ENCODE assay signal across 15 cellular contexts in the genomic region with DNA sequence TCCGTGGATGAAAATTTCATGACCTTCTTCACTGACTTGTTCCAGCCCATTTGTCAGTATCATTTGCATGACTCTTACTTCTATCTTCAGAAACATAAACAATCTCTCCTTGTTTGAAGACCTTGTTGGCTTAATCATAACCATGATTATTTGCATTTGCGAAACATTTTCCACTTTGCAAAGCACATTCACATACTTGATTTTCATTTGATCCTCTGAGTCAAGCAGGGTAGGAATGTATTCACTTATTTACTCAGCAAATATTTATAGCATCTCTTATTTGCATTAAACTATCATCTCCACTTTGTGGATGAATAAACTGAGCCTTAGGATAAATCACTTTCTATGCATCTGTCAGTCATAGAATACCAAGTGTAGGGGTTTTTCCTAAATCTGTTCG.
"Had no signal": no experiment of that assay in that cellular context is flagged by ENCODE, and none has a peak within 500 bp of the region (broad histone marks: within the 10 kb centered on the region; RNA-seq: fewer than 3 reads in every experiment).

No MANE protein-coding gene starts in this region.

- H3K27ac ChIP-seq: body of pancreas, epithelial cell of prostate, neutrophil, skin epidermis, stomach had no signal

- H3K4me1 ChIP-seq: body of pancreas, stomach had no signal

- H3K36me3 ChIP-seq: neutrophil, stomach had no signal

- H3K9me3 ChIP-seq: body of pancreas, neutrophil, stomach had no signal

- DNase-seq: activated CD4-positive, alpha-beta T cell treated with anti-CD3 and anti-CD28 coated beads, Interleukin-2, amount 10 ng/mL, durations not matched to agents 24 days and 14 days; activated CD8-positive, alpha-beta memory T cell treated with anti-CD3 and anti-CD28 coated beads for 24 hours; activated naive CD4-positive, alpha-beta T cell treated with anti-CD3 and anti-CD28 coated beads for 36 hours; body of pancreas; effector memory CD8-positive, alpha-beta T cell; glutamatergic neuron; immature natural killer cell; left colon; naive thymus-derived CD8-positive, alpha-beta T cell; retina; stomach had no signal

- H3K4me3 Mint-ChIP-seq: activated CD4-positive, alpha-beta T cell treated with anti-CD3 and anti-CD28 coated beads, Interleukin-2, amount 10 ng/mL, durations not matched to agents 24 days and 14 days; activated naive CD4-positive, alpha-beta T cell treated with anti-CD3 and anti-CD28 coated beads for 36 hours; central memory CD8-positive, alpha-beta T cell; effector memory CD8-positive, alpha-beta T cell; immature natural killer cell; naive thymus-derived CD8-positive, alpha-beta T cell had no signal

- H3K36me3 Mint-ChIP-seq: immature natural killer cell; naive thymus-derived CD8-positive, alpha-beta T cell had no signal

- H3K9me3 Mint-ChIP-seq: activated CD4-positive, alpha-beta T cell treated with anti-CD3 and anti-CD28 coated beads, Interleukin-2, amount 10 ng/mL, durations not matched to agents 24 days and 14 days; activated naive CD4-positive, alpha-beta T cell treated with anti-CD3 and anti-CD28 coated beads for 36 hours; central memory CD8-positive, alpha-beta T cell; effector memory CD8-positive, alpha-beta T cell; naive thymus-derived CD8-positive, alpha-beta T cell had no signal

- H3K4me3 ChIP-seq: body of pancreas, skin epidermis, stomach had no signal

- H3K27ac Mint-ChIP-seq: activated CD4-positive, alpha-beta T cell treated with anti-CD3 and anti-CD28 coated beads, Interleukin-2, amount 10 ng/mL, durations not matched to agents 24 days and 14 days; activated naive CD4-positive, alpha-beta T cell treated with anti-CD3 and anti-CD28 coated beads for 36 hours; effector memory CD8-positive, alpha-beta T cell; immature natural killer cell; naive thymus-derived CD8-positive, alpha-beta T cell had no signal

- H3K27me3 ChIP-seq: body of pancreas, neutrophil, stomach had no signal

- H3K4me1 Mint-ChIP-seq: activated CD4-positive, alpha-beta T cell treated with anti-CD3 and anti-CD28 coated beads, Interleukin-2, amount 10 ng/mL, durations not matched to agents 24 days and 14 days; central memory CD8-positive, alpha-beta T cell; immature natural killer cell; naive thymus-derived CD8-positive, alpha-beta T cell had no signal

- H3K27me3 Mint-ChIP-seq: activated CD4-positive, alpha-beta T cell treated with anti-CD3 and anti-CD28 coated beads, Interleukin-2, amount 10 ng/mL, durations not matched to agents 24 days and 14 days; central memory CD8-positive, alpha-beta T cell had no signal
